ENCODE assay signal across 1 cellular context in genomic region chr5:150163035-150163434, GRCh38.
TF ChIP-seq lines count a peak whose summit lies in the region.

No MANE protein-coding gene starts in this region.

TF ChIP-seq in K562, 482 proteins besides CTCF, POLR2A, EP300 and RAD21:
- no peak for TF ChIP-seq ZNF121 (CRISPR knock-in tag; conservative IDR thresholded peaks at IDR 0.05)
- no peak for TF ChIP-seq NR2C2 (CRISPR knock-in tag; IDR thresholded peaks at IDR 0.05)
- TF ChIP-seq NR2C2 (tag; IDR thresholded peaks at IDR 0.05), result 0 out of 2 replicates have a peak, but pooled peaks have one; percentile 4
- TF ChIP-seq ZNF707 (CRISPR knock-in tag; conservative IDR thresholded peaks at IDR 0.05), result no peak
- no peak for TF ChIP-seq MCM3 (IDR thresholded peaks at IDR 0.05)
- TF ChIP-seq, protein P1, sequence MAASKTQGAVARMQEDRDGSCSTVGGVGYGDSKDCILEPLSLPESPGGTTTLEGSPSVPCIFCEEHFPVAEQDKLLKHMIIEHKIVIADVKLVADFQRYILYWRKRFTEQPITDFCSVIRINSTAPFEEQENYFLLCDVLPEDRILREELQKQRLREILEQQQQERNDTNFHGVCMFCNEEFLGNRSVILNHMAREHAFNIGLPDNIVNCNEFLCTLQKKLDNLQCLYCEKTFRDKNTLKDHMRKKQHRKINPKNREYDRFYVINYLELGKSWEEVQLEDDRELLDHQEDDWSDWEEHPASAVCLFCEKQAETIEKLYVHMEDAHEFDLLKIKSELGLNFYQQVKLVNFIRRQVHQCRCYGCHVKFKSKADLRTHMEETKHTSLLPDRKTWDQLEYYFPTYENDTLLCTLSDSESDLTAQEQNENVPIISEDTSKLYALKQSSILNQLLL (CRISPR knock-in tag; IDR thresholded peaks at IDR 0.05; ENCODE audit: borderline replicate concordance), result no peak
- TF ChIP-seq, protein P2, sequence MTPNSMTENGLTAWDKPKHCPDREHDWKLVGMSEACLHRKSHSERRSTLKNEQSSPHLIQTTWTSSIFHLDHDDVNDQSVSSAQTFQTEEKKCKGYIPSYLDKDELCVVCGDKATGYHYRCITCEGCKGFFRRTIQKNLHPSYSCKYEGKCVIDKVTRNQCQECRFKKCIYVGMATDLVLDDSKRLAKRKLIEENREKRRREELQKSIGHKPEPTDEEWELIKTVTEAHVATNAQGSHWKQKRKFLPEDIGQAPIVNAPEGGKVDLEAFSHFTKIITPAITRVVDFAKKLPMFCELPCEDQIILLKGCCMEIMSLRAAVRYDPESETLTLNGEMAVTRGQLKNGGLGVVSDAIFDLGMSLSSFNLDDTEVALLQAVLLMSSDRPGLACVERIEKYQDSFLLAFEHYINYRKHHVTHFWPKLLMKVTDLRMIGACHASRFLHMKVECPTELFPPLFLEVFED (CRISPR knock-in tag; conservative IDR thresholded peaks at IDR 0.05), result no peak
- TF ChIP-seq PHB (CRISPR knock-in tag; IDR thresholded peaks at IDR 0.05), result no peak
- TF ChIP-seq EHMT2 (IDR thresholded peaks at IDR 0.05), result no peak
- TF ChIP-seq CGGBP1 (CRISPR knock-in tag; IDR thresholded peaks at IDR 0.05), result no peak
- TF ChIP-seq ZFP36 (IDR thresholded peaks at IDR 0.05; ENCODE audit: low read depth, low read length, partially characterized antibody), result peak; percentile 54
- TF ChIP-seq MCM2 (IDR thresholded peaks at IDR 0.05; ENCODE audit: low read depth), result no peak
- no peak for TF ChIP-seq CC2D1A (IDR thresholded peaks at IDR 0.05)
- peak; percentile 48 for TF ChIP-seq RBM25 (IDR thresholded peaks at IDR 0.05; ENCODE audit: low read depth, low read length, severe bottlenecking)
